ENCODE assay signal across 19 cellular contexts in the genomic region with DNA sequence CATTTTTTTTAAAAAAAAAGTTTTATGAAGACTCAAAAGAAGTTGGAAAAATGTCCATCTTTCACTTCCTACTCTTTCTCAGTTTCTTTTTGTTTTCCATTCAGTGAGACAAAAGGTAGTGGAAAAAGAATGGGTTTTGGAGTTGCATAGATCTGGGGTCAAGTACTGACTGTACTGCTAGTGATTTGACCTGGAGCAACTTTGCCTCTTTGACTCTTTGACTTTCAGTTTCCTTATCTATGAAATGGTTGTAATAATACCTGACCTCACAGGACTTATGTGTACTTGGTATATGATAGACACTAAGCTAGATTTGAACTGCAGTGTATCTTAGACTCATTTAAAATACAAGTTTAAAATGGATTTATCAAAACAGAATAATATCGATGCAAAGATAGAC. TPM values are rescaled to one million over a fixed set of nuclear protein-coding genes. Genes with fewer than 3 reads are reported as not detected.
DNase-seq lines count a peak whose midpoint lies in the region; ATAC-seq and TF ChIP-seq lines count a peak whose summit lies in the region.
"Had no signal": no experiment of that assay in that cellular context is flagged by ENCODE, and none has a peak within 500 bp of the region (broad histone marks: within the 10 kb centered on the region; RNA-seq: fewer than 3 reads in every experiment).

No MANE protein-coding gene starts in this region.

- no peak overlapping the region for H2BK12ac ChIP-seq in trophoblast cell (ENCODE audit: low read length)

- no peaks in the 10 kb centered on the region for H3K9me3 ChIP-seq in trophoblast cell (ENCODE audit: insufficient read depth, low read depth, low read length)
- no peaks in the 10 kb centered on the region for H3K9me3 ChIP-seq in mammary epithelial cell (replicated peaks; ENCODE audit: insufficient read depth, low read length)
- H3K9me3 ChIP-seq: ascending aorta had no signal

- H3K18ac ChIP-seq in trophoblast cell (ENCODE audit: low read length) = no peak overlapping the region

- peak; percentile 78 for ATAC-seq in GM18870 (IDR thresholded peaks at IDR 0.05; ENCODE audit: unreplicated experiment)
- peak; percentile 69 for ATAC-seq in GM21717 (IDR thresholded peaks at IDR 0.05; ENCODE audit: unreplicated experiment)
- peak; percentile 51 for ATAC-seq in HG03442 (IDR thresholded peaks at IDR 0.05; ENCODE audit: unreplicated experiment)
- ATAC-seq: GM23338, Right ventricle myocardium inferior had no signal

- no peak overlapping the region for H2AK5ac ChIP-seq in trophoblast cell (ENCODE audit: low read length)

- H4K20me1 ChIP-seq in mammary epithelial cell (ENCODE audit: insufficient read depth, low read length) = no peaks in the 10 kb centered on the region

- H2BK5ac ChIP-seq in trophoblast cell (ENCODE audit: low read depth, low read length, poor library complexity) = no peak overlapping the region

- H3K23ac ChIP-seq in trophoblast cell (ENCODE audit: low read length) = no peak overlapping the region

- H3K9ac ChIP-seq in trophoblast cell (ENCODE audit: low read length) (no peak overlapping the region), mammary epithelial cell (ENCODE audit: insufficient read depth, low read length) (no peak overlapping the region)

- WGBS in trophoblast cell (ENCODE audit: extremely low coverage, insufficient coverage, insufficient read length) = no CpG with 5 or more reads among the region's 1 CpG
- 100% methylated on average over 1 of the region's 1 CpG for WGBS in mammary epithelial cell (ENCODE audit: low coverage, missing lambda C conversion rate)

- H2BK120ac ChIP-seq in trophoblast cell (ENCODE audit: insufficient read depth, low read length, poor library complexity) = no peak overlapping the region

- no peak overlapping the region for H4K91ac ChIP-seq in trophoblast cell (ENCODE audit: low read depth, low read length)

- intact Hi-C loops in mammary epithelial cell (cut with micrococcal nuclease) = no loop called here

- H4K8ac ChIP-seq in trophoblast cell (ENCODE audit: low read depth, low read length) = no peak overlapping the region

- H3K27me3 ChIP-seq in trophoblast cell (ENCODE audit: insufficient read depth, low read length) (no peaks in the 10 kb centered on the region), mammary epithelial cell (ENCODE audit: insufficient read depth, low read length) (no peaks in the 10 kb centered on the region)
- H3K27me3 ChIP-seq: ascending aorta had no signal

- H4K12ac ChIP-seq in trophoblast cell (ENCODE audit: low read depth, low read length) = no peak overlapping the region

- H3K4me1 ChIP-seq in trophoblast cell (ENCODE audit: control insufficient read depth in 1 of 2, insufficient read depth in 2 of 2, low read length in 2 of 2) = peaks cover 8 to 16% of the 10 kb centered on the region in 2 experiments
- peaks cover 13% of the 10 kb centered on the region for H3K4me1 ChIP-seq in mammary epithelial cell (ENCODE audit: insufficient read depth, low read length)

- dilution Hi-C loops in mammary epithelial cell (cut with HindIII; ENCODE audit: low sequenced_read_pairs) = no loop called here

- in situ Hi-C loops in mammary epithelial cell (cut with MboI; ENCODE audit: low sequenced_read_pairs in 2 of 2) = no loop called here

- H2AFZ ChIP-seq in trophoblast cell (ENCODE audit: insufficient read depth, low read length, poor library complexity) = no peak overlapping the region
- H2AFZ ChIP-seq in mammary epithelial cell (ENCODE audit: low read depth, low read length) = no peak overlapping the region
- H2AFZ ChIP-seq: GM23338 had no signal

- TF ChIP-seq CTCF in mammary epithelial cell (conservative IDR thresholded peaks at IDR 0.05 in 1 of 2, IDR thresholded peaks at IDR 0.05 in 1 of 2; ENCODE audit: extremely low read depth in 1 of 2, insufficient read depth in 1 of 2, low read depth in 1 of 2, low read length in 2 of 2) = no peak

- H3K14ac ChIP-seq in trophoblast cell (ENCODE audit: low read length) = no peak overlapping the region

- no peaks in the 10 kb centered on the region for H3K36me3 ChIP-seq in trophoblast cell (ENCODE audit: control insufficient read depth in 1 of 2, insufficient read depth in 2 of 2, low read length in 2 of 2)
- H3K36me3 ChIP-seq in mammary epithelial cell (ENCODE audit: insufficient read depth, low read length) = no peaks in the 10 kb centered on the region
- H3K36me3 ChIP-seq: ascending aorta had no signal

- H3K27ac ChIP-seq in trophoblast cell (ENCODE audit: low read depth, low read length) (peak overlapping the region; percentile 12), mammary epithelial cell (ENCODE audit: insufficient read depth, low read depth, low read length) (no peak overlapping the region)

- BruUV-seq in mammary epithelial cell (replicated peaks; lab: Mats Ljungman, UMichigan) = no TSS peak

- CTCF ChIA-PET in mammary epithelial cell (lab: Charles Lee; ENCODE audit: low non-redundant PET) = no interaction called here

- no peak overlapping the region for H3K4me2 ChIP-seq in trophoblast cell (ENCODE audit: low read length)
- no peak overlapping the region for H3K4me2 ChIP-seq in mammary epithelial cell (ENCODE audit: insufficient read depth, low read depth, low read length)
- H3K4me2 ChIP-seq: GM23338 had no signal

- no peak for DNase-seq in trophoblast cell
- no peak for DNase-seq in mammary epithelial cell
- no peak for DNase-seq in NCI-H1105 (lab: John Stamatoyannopoulos, UW)
- no peak for DNase-seq in stimulated activated CD4-positive, alpha-beta T cell treated with anti-CD3 and anti-CD28 coated beads, Interleukin-4, amount 100 ng/mL, for 24 hours
- no peak for DNase-seq in Kasumi-1 (lab: John Stamatoyannopoulos, UW)
- DNase-seq: activated CD4-positive, CD25-positive, alpha-beta regulatory T cell; immature natural killer cell; Karpas-422; NCI-H1417 treated with DMSO at 0.1 percent for 48 hours; nephron progenitor cell; T-helper 2 cell had no signal

- no peak overlapping the region for H3K4ac ChIP-seq in trophoblast cell (ENCODE audit: low read depth, low read length)

- H3K79me2 ChIP-seq in trophoblast cell (ENCODE audit: control insufficient read depth, insufficient read depth, low read length, poor library complexity) (peaks cover 2% of the 10 kb centered on the region), mammary epithelial cell (ENCODE audit: insufficient read depth, low read length) (no peaks in the 10 kb centered on the region)

- peaks cover 24% of the 10 kb centered on the region for H3K79me1 ChIP-seq in trophoblast cell (ENCODE audit: low read length)

- no peak overlapping the region for H3K4me3 ChIP-seq in trophoblast cell (ENCODE audit: low read depth, low read length)
- H3K4me3 ChIP-seq in mammary epithelial cell (replicated peaks in 1 of 3; ENCODE audit: insufficient read depth in 1 of 3, low read depth in 2 of 3, low read length in 3 of 3) = no peak overlapping the region
- H3K4me3 ChIP-seq: ascending aorta, GM23338, lung had no signal

RNA-seq across cellular contexts. Expression of a gene that starts 3.5 kb away (rescaled TPM):
- 1.3 and 1.5 TPM in 2 replicates for polyA plus RNA-seq in trophoblast cell (2013)
- under 1 TPM; 0.33 to 0.71 TPM for total RNA-seq in mammary epithelial cell
- polyA plus RNA-seq in mammary epithelial cell = 0.25 TPM
- polyA minus RNA-seq in mammary epithelial cell = not detected
- total RNA-seq: epithelial cell of proximal tubule, GM23338 had no signal
- polyA plus RNA-seq: GM23338, immature natural killer cell had no signal
